ENCODE assay signal across 11 cellular contexts in genomic region chr21:26148834-26149354, GRCh38. TPM values are rescaled to one million over a fixed set of nuclear protein-coding genes. Genes with fewer than 3 reads are reported as not detected.
DNase-seq lines count a peak whose midpoint lies in the region; ATAC-seq and TF ChIP-seq lines count a peak whose summit lies in the region.
"Had no signal": no experiment of that assay in that cellular context is flagged by ENCODE, and none has a peak within 500 bp of the region (broad histone marks: within the 10 kb centered on the region; RNA-seq: fewer than 3 reads in every experiment).

No MANE protein-coding gene starts in this region.

- peaks cover 26% of the 10 kb centered on the region for H3K4me1 ChIP-seq in GM23248 (ENCODE audit: insufficient read depth)
- peaks cover 6 to 15% of the 10 kb centered on the region in 2 experiments for H3K4me1 ChIP-seq in trophoblast cell (ENCODE audit: control insufficient read depth in 1 of 2, insufficient read depth in 2 of 2, low read length in 2 of 2)

- H3K4me3 Mint-ChIP-seq in WTC11 = peak overlapping the region; percentile 1

- H4K12ac ChIP-seq in trophoblast cell (ENCODE audit: low read depth, low read length) = no peak overlapping the region

- H2AFZ ChIP-seq in GM23248 (peak overlapping the region; percentile 9; the same call in 1 of the 2 replicates), trophoblast cell (ENCODE audit: insufficient read depth, low read length, poor library complexity) (no peak overlapping the region)

- in situ Hi-C loops in GM23248 (cut with MboI) = no loop called here

- peaks cover 3% of the 10 kb centered on the region for H3K9me3 Mint-ChIP-seq in WTC11

- POLR2A ChIA-PET in WTC11 (lab: Charles Lee) = interaction anchor here (1.3 kb wide), 1 partner anchor 20 kb away, joined by 6 read pairs; no protein-coding TSS in a partner anchor

- peaks cover 74% of the 10 kb centered on the region for H3K4me1 Mint-ChIP-seq in WTC11

- H3K9me2 ChIP-seq in GM23248 (ENCODE audit: insufficient read depth) = no peaks in the 10 kb centered on the region

- no peaks in the 10 kb centered on the region for H3K27me3 Mint-ChIP-seq in WTC11 (ENCODE audit: low read depth)

- no peak overlapping the region for H3K23ac ChIP-seq in trophoblast cell (ENCODE audit: low read length)

- no peak overlapping the region for H4K91ac ChIP-seq in trophoblast cell (ENCODE audit: low read depth, low read length)

- no peak overlapping the region for H2AK5ac ChIP-seq in trophoblast cell (ENCODE audit: low read length)

- H4K20me1 ChIP-seq in GM23248 (ENCODE audit: insufficient read depth) = no peaks in the 10 kb centered on the region

- H3F3A ChIP-seq in GM23248 (ENCODE audit: insufficient read depth) = peaks cover 28% of the 10 kb centered on the region

- TF ChIP-seq CTCF in WTC11 (IDR thresholded peaks at IDR 0.05) = no peak

- H2BK12ac ChIP-seq in trophoblast cell (ENCODE audit: low read length) = no peak overlapping the region

- H3K14ac ChIP-seq in trophoblast cell (ENCODE audit: low read length) = no peak overlapping the region

- peaks cover 3% of the 10 kb centered on the region for H3K79me1 ChIP-seq in trophoblast cell (ENCODE audit: low read length)

- peak; percentile 28 for ATAC-seq in WTC11
- no peak for ATAC-seq in HG03378 (IDR thresholded peaks at IDR 0.05; ENCODE audit: unreplicated experiment)
- no peak for ATAC-seq in HG02981 (IDR thresholded peaks at IDR 0.05; ENCODE audit: unreplicated experiment)

- H3K9me3 ChIP-seq in GM23248 (ENCODE audit: low read depth) = no peaks in the 10 kb centered on the region
- H3K9me3 ChIP-seq in trophoblast cell (ENCODE audit: insufficient read depth, low read depth, low read length) = no peaks in the 10 kb centered on the region

- H3K27me3 ChIP-seq in GM23248 (replicated peaks; ENCODE audit: insufficient read depth) = no peaks in the 10 kb centered on the region
- H3K27me3 ChIP-seq in trophoblast cell (ENCODE audit: insufficient read depth, low read length) = no peaks in the 10 kb centered on the region

- no peak overlapping the region for H3K4ac ChIP-seq in trophoblast cell (ENCODE audit: low read depth, low read length)

- H3K4me3 ChIP-seq in GM23248 = no peak overlapping the region
- no peak overlapping the region for H3K4me3 ChIP-seq in trophoblast cell (ENCODE audit: low read depth, low read length)

- H3K36me3 Mint-ChIP-seq in WTC11 = peaks cover 20% of the 10 kb centered on the region

- no peaks in the 10 kb centered on the region for H3K36me3 ChIP-seq in GM23248 (ENCODE audit: low read depth)
- peaks cover 1 to 2% of the 10 kb centered on the region in 2 experiments for H3K36me3 ChIP-seq in trophoblast cell (ENCODE audit: control insufficient read depth in 1 of 2, insufficient read depth in 2 of 2, low read length in 2 of 2)

- H4K8ac ChIP-seq in trophoblast cell (ENCODE audit: low read depth, low read length) = no peak overlapping the region

- no peak overlapping the region for H3K18ac ChIP-seq in trophoblast cell (ENCODE audit: low read length)

- DNase-seq in GM23248 (peak; percentile 81), WTC11 (ENCODE audit: low spot score) (no peak), foreskin melanocyte (peak; percentile 84), trophoblast cell (no peak), OCI-M1 (lab: John Stamatoyannopoulos, UW) (no peak), NCI-H187 treated with DMSO at 0.1 percent for 48 hours (lab: John Stamatoyannopoulos, UW) (no peak)
- DNase-seq: cerebellar nuclear complex; DMS79 treated with DMSO at 0.1 percent for 48 hours; stimulated activated CD4-positive, alpha-beta T cell treated with anti-CD3 and anti-CD28 coated beads, Interleukin-4, amount 100 ng/mL, for 1 hour had no signal

- peak overlapping the region; percentile 53 for H3K4me2 ChIP-seq in GM23248 (ENCODE audit: unreplicated experiment)
- no peak overlapping the region for H3K4me2 ChIP-seq in trophoblast cell (ENCODE audit: low read length)

- H3K27ac ChIP-seq in GM23248 (peak overlapping the region; percentile 82), trophoblast cell (ENCODE audit: low read depth, low read length) (peak overlapping the region; percentile 65)

- no peak overlapping the region for H2BK120ac ChIP-seq in trophoblast cell (ENCODE audit: insufficient read depth, low read length, poor library complexity)

- H3K79me2 ChIP-seq in GM23248 (ENCODE audit: insufficient read depth) (peaks cover 93% of the 10 kb centered on the region), trophoblast cell (ENCODE audit: control insufficient read depth, insufficient read depth, low read length, poor library complexity) (no peaks in the 10 kb centered on the region)

- CTCF ChIA-PET in WTC11 (lab: Charles Lee) = interaction anchor here (0.6 to 4.0 kb wide), 4 partner anchors 9 to 67 kb away, joined by 3 to 18 read pairs (median 3); partner anchors contain the start of gene APP

- peak overlapping the region; percentile 81 for H3K27ac Mint-ChIP-seq in WTC11

- H2BK5ac ChIP-seq in trophoblast cell (ENCODE audit: low read depth, low read length, poor library complexity) = no peak overlapping the region

- H3K9ac ChIP-seq in GM23248 (peak overlapping the region; percentile 60), trophoblast cell (ENCODE audit: low read length) (no peak overlapping the region)

TF ChIP-seq in WTC11, 78 proteins besides CTCF, POLR2A, EP300 and RAD21:
- TF ChIP-seq, protein P1, sequence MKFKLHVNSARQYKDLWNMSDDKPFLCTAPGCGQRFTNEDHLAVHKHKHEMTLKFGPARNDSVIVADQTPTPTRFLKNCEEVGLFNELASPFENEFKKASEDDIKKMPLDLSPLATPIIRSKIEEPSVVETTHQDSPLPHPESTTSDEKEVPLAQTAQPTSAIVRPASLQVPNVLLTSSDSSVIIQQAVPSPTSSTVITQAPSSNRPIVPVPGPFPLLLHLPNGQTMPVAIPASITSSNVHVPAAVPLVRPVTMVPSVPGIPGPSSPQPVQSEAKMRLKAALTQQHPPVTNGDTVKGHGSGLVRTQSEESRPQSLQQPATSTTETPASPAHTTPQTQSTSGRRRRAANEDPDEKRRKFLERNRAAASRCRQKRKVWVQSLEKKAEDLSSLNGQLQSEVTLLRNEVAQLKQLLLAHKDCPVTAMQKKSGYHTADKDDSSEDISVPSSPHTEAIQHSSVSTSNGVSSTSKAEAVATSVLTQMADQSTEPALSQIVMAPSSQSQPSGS (CRISPR knock-in tag; IDR thresholded peaks at IDR 0.05; ENCODE audit: borderline replicate concordance, low read depth) = no peak
- TF ChIP-seq CREM (CRISPR knock-in tag; IDR thresholded peaks at IDR 0.05) (no peak), KAT7 (CRISPR knock-in tag; IDR thresholded peaks at IDR 0.05; ENCODE audit: borderline replicate concordance) (no peak), JAZF1 (CRISPR knock-in tag; IDR thresholded peaks at IDR 0.05) (no peak), OVOL2 (CRISPR knock-in tag; IDR thresholded peaks at IDR 0.05; ENCODE audit: borderline replicate concordance) (no peak), IRF2 (CRISPR knock-in tag; IDR thresholded peaks at IDR 0.05; ENCODE audit: borderline replicate concordance, low read depth) (no peak)

RNA-seq across cellular contexts. Expression of gene APP, which starts 21.7 kb away (rescaled TPM):
- 276 and 292 TPM in 2 replicates for total RNA-seq in GM23248 (2014; rRNA removed; shearing (Covaris generic))
- polyA plus RNA-seq in GM23248 (2016; fragmentation: Nextera tagmentation; extraction: Ambion mirVana) = 28.5 and 35.0 TPM in 2 replicates
- total RNA-seq in WTC11 (2021) = 560 to 657 TPM (median 656 TPM) in 3 replicates
- polyA plus RNA-seq in trophoblast cell (2013) = 481 and 496 TPM in 2 replicates

Comparison
In these comparisons a context has a peak if more than half of its experiments do, and no peak if none do; other contexts are left out.
1. DNase-seq: peak in GM23248 (single experiment) and foreskin melanocyte (single experiment); none in WTC11 (single experiment), trophoblast cell (0 of 2), OCI-M1 (single experiment) and NCI-H187 treated with DMSO at 0.1 percent for 48 hours (single experiment).